8 cellular contexts compared by ENCODE assay signal in the genomic region with DNA sequence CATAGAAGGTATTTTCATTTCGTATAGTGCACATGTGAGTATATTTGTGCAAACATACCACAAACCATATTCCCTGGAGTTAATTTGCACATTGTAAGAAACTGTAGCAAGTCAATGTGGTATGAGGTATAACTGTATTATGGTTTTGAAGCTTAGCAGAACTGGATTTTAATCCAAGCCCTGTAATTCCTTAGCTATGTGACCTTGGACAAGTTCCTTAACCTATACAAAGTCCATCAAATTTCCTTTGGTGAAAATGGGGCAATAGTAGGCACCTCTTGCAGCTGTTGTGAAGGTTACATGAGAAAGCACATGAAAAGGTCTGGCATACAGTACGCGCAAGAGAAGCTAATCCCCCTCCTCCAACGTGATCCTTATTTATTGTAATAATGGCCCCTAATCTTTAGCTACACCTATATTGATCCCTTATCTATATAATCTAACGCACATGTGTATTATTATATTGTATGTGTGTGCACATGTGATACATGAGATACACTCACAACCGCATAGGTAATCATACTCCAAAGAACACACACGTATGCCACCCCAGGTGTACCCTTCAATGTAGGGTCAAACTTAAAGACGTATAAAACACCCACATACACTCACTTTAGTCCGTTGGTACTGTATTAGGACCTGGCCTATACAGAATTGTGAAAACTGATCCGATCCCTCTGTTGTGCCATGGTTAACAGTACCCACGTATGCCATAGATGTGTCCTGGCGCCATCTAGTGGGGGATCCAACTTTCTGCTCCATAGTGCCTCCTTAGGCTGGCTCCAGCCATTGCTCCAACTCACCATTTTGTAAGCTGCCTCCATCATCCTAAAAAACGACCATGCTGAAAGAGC.
DNase-seq lines count a peak whose midpoint lies in the region; ATAC-seq, FAIRE-seq and TF ChIP-seq lines count a peak whose summit lies in the region.

No MANE protein-coding gene starts in this region.

- CTCF ChIA-PET in WTC11 (lab: Charles Lee) = interaction anchor here (0.5 to 1.5 kb wide), 69 partner anchors 8 to 1585 kb away, joined by 3 to 13 read pairs (median 4); no protein-coding TSS in a partner anchor

- H3K4me3 Mint-ChIP-seq in WTC11 = no peak overlapping the region

- POLR2A ChIA-PET in WTC11 (lab: Charles Lee) = no interaction called here

- no peaks in the 10 kb centered on the region for H3K27me3 ChIP-seq in BE2C

- peaks cover 2% of the 10 kb centered on the region; the same call in 1 of the 2 replicates for H3K4me1 Mint-ChIP-seq in WTC11

- FAIRE-seq in GM19239 (lab: Jason Lieb, UNC) = peak; percentile 79

- no peaks in the 10 kb centered on the region; the same call in 1 of the 2 replicates for H3K27me3 Mint-ChIP-seq in WTC11 (ENCODE audit: low read depth)

- no peaks in the 10 kb centered on the region for H3K36me3 ChIP-seq in BE2C

- H3K27ac Mint-ChIP-seq in WTC11 = no peak overlapping the region

- H3K4me1 ChIP-seq in BE2C = no peaks in the 10 kb centered on the region

- peak; percentile 99 for TF ChIP-seq CTCF in BE2C (IDR thresholded peaks at IDR 0.05; ENCODE audit: low read depth, low read length)
- TF ChIP-seq CTCF in WTC11 (IDR thresholded peaks at IDR 0.05) = peak; percentile 70
- TF ChIP-seq CTCF in cardiac fibroblast (IDR thresholded peaks at IDR 0.05; ENCODE audit: low read depth, low read length) = peak; percentile 100

- H3K4me3 ChIP-seq in BE2C (ENCODE audit: low read depth, low read length) (no peak overlapping the region), cardiac fibroblast (replicated peaks in 1 of 2; ENCODE audit: low read depth in 2 of 2, low read length in 2 of 2) (no peak overlapping the region)

- H3K9me3 Mint-ChIP-seq in WTC11 = peaks cover 5% of the 10 kb centered on the region

- DNase-seq in BE2C (peak; percentile 75), GM19239 (ENCODE audit: insufficient read length, low spot score) (peak; percentile 52), NCI-H2196 treated with DMSO at 0.1 percent for 48 hours (lab: John Stamatoyannopoulos, UW; ENCODE audit: unreplicated experiment) (peak; percentile 37), WTC11 (ENCODE audit: low spot score) (peak; percentile 85), cardiac fibroblast (ENCODE audit: low read depth in 2 of 2) (peak; percentile 87 to 88), kidney tubule cell (ENCODE audit: low spot score) (peak; percentile 80)
- peak; percentile 60 for DNase-seq in stimulated activated CD4-positive, alpha-beta T cell treated with anti-CD3 and anti-CD28 coated beads, Interleukin-4, amount 100 ng/mL, for 1 hour

- peak; percentile 98 for ATAC-seq in HG03196 (IDR thresholded peaks at IDR 0.05; ENCODE audit: unreplicated experiment)
- peak; percentile 99 for ATAC-seq in WTC11

- H3K9me3 ChIP-seq in BE2C = no peaks in the 10 kb centered on the region

- H3K36me3 Mint-ChIP-seq in WTC11 = no peaks in the 10 kb centered on the region; the same call in 1 of the 2 replicates

TF ChIP-seq in WTC11, 78 proteins besides CTCF, POLR2A, EP300 and RAD21:
- TF ChIP-seq, protein P1, sequence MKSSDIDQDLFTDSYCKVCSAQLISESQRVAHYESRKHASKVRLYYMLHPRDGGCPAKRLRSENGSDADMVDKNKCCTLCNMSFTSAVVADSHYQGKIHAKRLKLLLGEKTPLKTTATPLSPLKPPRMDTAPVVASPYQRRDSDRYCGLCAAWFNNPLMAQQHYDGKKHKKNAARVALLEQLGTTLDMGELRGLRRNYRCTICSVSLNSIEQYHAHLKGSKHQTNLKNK (CRISPR knock-in tag; IDR thresholded peaks at IDR 0.05) = no peak
- TF ChIP-seq PRRX2 (CRISPR knock-in tag; IDR thresholded peaks at IDR 0.05) = 0 out of 2 replicates have a peak, but pooled peaks have one; percentile 16

Comparison
In these comparisons a context has a peak if more than half of its experiments do, and no peak if none do; other contexts are left out.
1. DNase-seq: peak in every context shown above with its lines; median percentile 88 in cardiac fibroblast; 85 in WTC11; 80 in kidney tubule cell; 75 in BE2C; 60 in stimulated activated CD4-positive, alpha-beta T cell treated with anti-CD3 and anti-CD28 coated beads, Interleukin-4, amount 100 ng/mL, for 1 hour; 52 in GM19239; 37 in NCI-H2196 treated with DMSO at 0.1 percent for 48 hours.